2 cellular contexts compared by ENCODE assay signal in genomic region chr5:41524174-41524573, GRCh38.
TF ChIP-seq lines count a peak whose summit lies in the region.

No MANE protein-coding gene starts in this region.

TF ChIP-seq in IMR-90, 13 proteins besides CTCF, POLR2A, EP300 and RAD21:
- TF ChIP-seq MAFK (IDR thresholded peaks at IDR 0.05; ENCODE audit: low read depth, low read length): no peak
- TF ChIP-seq FOS (IDR thresholded peaks at IDR 0.05; ENCODE audit: low read depth, low read length): no peak
- TF ChIP-seq NFE2L2 (IDR thresholded peaks at IDR 0.05; ENCODE audit: low read depth, low read length): no peak
- TF ChIP-seq CEBPB (IDR thresholded peaks at IDR 0.05; ENCODE audit: low read depth, low read length): no peak
- no peak for TF ChIP-seq BHLHE40 (IDR thresholded peaks at IDR 0.05; ENCODE audit: low read depth, low read length)
- no peak for TF ChIP-seq MXI1 (IDR thresholded peaks at IDR 0.05; ENCODE audit: borderline replicate concordance, low read depth, low read length)
- TF ChIP-seq CHD1 (IDR thresholded peaks at IDR 0.05; ENCODE audit: low read depth, low read length): no peak
- no peak for TF ChIP-seq ELK1 (IDR thresholded peaks at IDR 0.05; ENCODE audit: borderline replicate concordance, low read depth, low read length)
- no peak for TF ChIP-seq SMC3 (IDR thresholded peaks at IDR 0.05; ENCODE audit: low read depth, low read length)
- TF ChIP-seq USF2 (IDR thresholded peaks at IDR 0.05; ENCODE audit: low read depth, low read length): no peak
- TF ChIP-seq RCOR1 (IDR thresholded peaks at IDR 0.05; ENCODE audit: insufficient replicate concordance, low read length): no peak
- no peak for TF ChIP-seq MAZ (IDR thresholded peaks at IDR 0.05; ENCODE audit: borderline replicate concordance, low read depth, low read length)
- no peak for TF ChIP-seq RFX5 (IDR thresholded peaks at IDR 0.05; ENCODE audit: low read depth, low read length)

TF ChIP-seq in HepG2, 621 proteins besides CTCF, POLR2A, EP300 and RAD21:
- peak; percentile 40 for TF ChIP-seq STAG1 (CRISPR knock-in tag; IDR thresholded peaks at IDR 0.05)
- TF ChIP-seq THYN1 (CRISPR knock-in tag; IDR thresholded peaks at IDR 0.05; ENCODE audit: borderline replicate concordance, low read depth): no peak
